In the genomic region with DNA sequence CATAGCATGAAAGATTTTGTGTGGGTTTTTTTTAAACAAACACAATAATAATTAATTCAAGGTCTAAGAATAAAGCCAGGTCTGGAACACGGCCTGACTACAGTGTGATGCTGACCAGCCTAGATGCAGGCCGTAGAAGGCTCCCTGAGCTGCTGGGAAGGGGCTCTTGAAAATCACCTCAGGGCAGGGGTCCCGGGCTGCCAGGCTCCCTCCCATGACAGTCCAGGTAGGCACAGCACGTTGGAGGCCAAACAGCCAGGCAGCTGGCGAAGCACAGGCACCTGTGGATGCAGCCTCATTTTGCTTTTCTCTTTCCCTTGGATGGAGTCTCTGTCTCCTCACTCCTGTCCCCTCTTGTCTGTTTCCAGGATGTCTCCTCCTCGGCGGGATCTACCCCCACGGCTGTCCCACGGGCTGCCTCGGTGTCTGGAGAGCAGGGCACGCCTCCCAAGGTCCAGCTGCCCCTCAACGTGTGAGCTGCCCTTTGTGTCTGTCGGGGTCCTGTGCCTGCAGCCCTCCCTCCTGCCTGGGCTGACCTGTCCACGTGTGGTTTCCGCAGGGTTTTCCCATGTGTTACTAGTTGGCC, we compare ENCODE assay signal across 1 cellular context.
TF ChIP-seq lines count a peak whose summit lies in the region.

No MANE protein-coding gene starts in this region.

TF ChIP-seq in IMR-90, 13 proteins besides CTCF, POLR2A, EP300 and RAD21:
- TF ChIP-seq MAZ (IDR thresholded peaks at IDR 0.05; ENCODE audit: borderline replicate concordance, low read depth, low read length) (no peak), CEBPB (IDR thresholded peaks at IDR 0.05; ENCODE audit: low read depth, low read length) (no peak), MAFK (IDR thresholded peaks at IDR 0.05; ENCODE audit: low read depth, low read length) (no peak), FOS (IDR thresholded peaks at IDR 0.05; ENCODE audit: low read depth, low read length) (no peak)
- TF ChIP-seq, protein P1, sequence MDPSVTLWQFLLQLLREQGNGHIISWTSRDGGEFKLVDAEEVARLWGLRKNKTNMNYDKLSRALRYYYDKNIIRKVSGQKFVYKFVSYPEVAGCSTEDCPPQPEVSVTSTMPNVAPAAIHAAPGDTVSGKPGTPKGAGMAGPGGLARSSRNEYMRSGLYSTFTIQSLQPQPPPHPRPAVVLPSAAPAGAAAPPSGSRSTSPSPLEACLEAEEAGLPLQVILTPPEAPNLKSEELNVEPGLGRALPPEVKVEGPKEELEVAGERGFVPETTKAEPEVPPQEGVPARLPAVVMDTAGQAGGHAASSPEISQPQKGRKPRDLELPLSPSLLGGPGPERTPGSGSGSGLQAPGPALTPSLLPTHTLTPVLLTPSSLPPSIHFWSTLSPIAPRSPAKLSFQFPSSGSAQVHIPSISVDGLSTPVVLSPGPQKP (IDR thresholded peaks at IDR 0.05; ENCODE audit: borderline replicate concordance, low read depth, low read length) = no peak
